8 cellular contexts compared by ENCODE assay signal in genomic region chr15:38453971-38454686, GRCh38. TPM values are rescaled to one million over a fixed set of nuclear protein-coding genes. Genes with fewer than 3 reads are reported as not detected.
DNase-seq lines count a peak whose midpoint lies in the region; ATAC-seq and TF ChIP-seq lines count a peak whose summit lies in the region.

Gene FAM98B (plus strand): TSS chr15:38454127. CDS start chr15:38454162, 35 bp downstream.

- H3K4me3 Mint-ChIP-seq in activated T-helper 2 cell treated with anti-CD3 and anti-CD28 coated beads, Interferon-gamma antibody, Interleukin-2, Interleukin-4, amounts not matched to agents 10 μg/mL and 5 μg/mL and 100 μg/mL, durations not matched to agents 14 hours and 24 hours and 36 hours (ENCODE audit: low read depth): peak within 1 kb of the TSS; percentile 87
- peak within 1 kb of the TSS; percentile 96 for H3K4me3 Mint-ChIP-seq in natural killer cell

- H3K4me1 Mint-ChIP-seq in activated T-helper 2 cell treated with anti-CD3 and anti-CD28 coated beads, Interferon-gamma antibody, Interleukin-2, Interleukin-4, amounts not matched to agents 10 μg/mL and 5 μg/mL and 100 μg/mL, durations not matched to agents 14 hours and 24 hours and 36 hours (ENCODE audit: low read depth): peaks cover 19% of the 10 kb centered on the region
- peaks cover 24 to 32% of the 10 kb centered on the region in 2 donors for H3K4me1 Mint-ChIP-seq in natural killer cell

- no peaks in the 10 kb centered on the region for H3K9me3 ChIP-seq in KOPT-K1 (ENCODE audit: insufficient read depth, low read length, poor library complexity, severe bottlenecking)

- TF ChIP-seq CTCF in natural killer cell (IDR thresholded peaks at IDR 0.05): no peak

- no peaks in the 10 kb centered on the region for H3K9me3 Mint-ChIP-seq in activated T-helper 2 cell treated with anti-CD3 and anti-CD28 coated beads, Interferon-gamma antibody, Interleukin-2, Interleukin-4, amounts not matched to agents 10 μg/mL and 5 μg/mL and 100 μg/mL, durations not matched to agents 14 hours and 24 hours and 36 hours
- H3K9me3 Mint-ChIP-seq in natural killer cell: no peaks in the 10 kb centered on the region

- DNase-seq in Daoy (ENCODE audit: low read depth) (peak; percentile 90), RPMI8226 (peak; percentile 85), fibroblast of peridontal ligament (ENCODE audit: extremely low read depth) (peak; percentile 91), natural killer cell (peak; percentile 92)
- peak; percentile 84 for DNase-seq in activated T-helper 2 cell treated with anti-CD3 and anti-CD28 coated beads, Interferon-gamma antibody, Interleukin-2, Interleukin-4, amounts not matched to agents 10 μg/mL and 5 μg/mL and 100 μg/mL, durations not matched to agents 14 hours and 24 hours and 36 hours (ENCODE audit: low spot score)
- peak; percentile 80 for DNase-seq in stimulated activated naive CD4-positive, alpha-beta T cell treated with Interleukin-2 at 50 U/mL for 16 hours (lab: John Stamatoyannopoulos, UW)

- H3K27ac ChIP-seq in KOPT-K1 (ENCODE audit: low read depth, low read length, poor library complexity, severe bottlenecking): peak within 1 kb of the TSS; percentile 77

- intact Hi-C loops in activated T-helper 2 cell treated with anti-CD3 and anti-CD28 coated beads, Interferon-gamma antibody, Interleukin-2, Interleukin-4, amounts not matched to agents 10 μg/mL and 5 μg/mL and 100 μg/mL, durations not matched to agents 14 hours and 24 hours and 36 hours (cut with micrococcal nuclease): loop anchor here (2.0 to 5.0 kb wide), 2 partner anchors 103 to 158 kb away; no protein-coding TSS in a partner anchor
- intact Hi-C loops in natural killer cell (cut with micrococcal nuclease): no loop called here

- H3K27me3 Mint-ChIP-seq in activated T-helper 2 cell treated with anti-CD3 and anti-CD28 coated beads, Interferon-gamma antibody, Interleukin-2, Interleukin-4, amounts not matched to agents 10 μg/mL and 5 μg/mL and 100 μg/mL, durations not matched to agents 14 hours and 24 hours and 36 hours (ENCODE audit: low read depth): peaks cover 24% of the 10 kb centered on the region
- H3K27me3 Mint-ChIP-seq in natural killer cell (ENCODE audit: low read depth in 2 of 2): peaks cover 9 to 15% of the 10 kb centered on the region in 2 donors

- peaks cover 5% of the 10 kb centered on the region for H3K36me3 Mint-ChIP-seq in activated T-helper 2 cell treated with anti-CD3 and anti-CD28 coated beads, Interferon-gamma antibody, Interleukin-2, Interleukin-4, amounts not matched to agents 10 μg/mL and 5 μg/mL and 100 μg/mL, durations not matched to agents 14 hours and 24 hours and 36 hours (ENCODE audit: low read depth)
- no peaks in the 10 kb centered on the region for H3K36me3 Mint-ChIP-seq in natural killer cell

- H3K36me3 ChIP-seq in KOPT-K1 (ENCODE audit: insufficient read depth, low read length): no peaks in the 10 kb centered on the region

- peak within 1 kb of the TSS; percentile 91 for H3K27ac Mint-ChIP-seq in activated T-helper 2 cell treated with anti-CD3 and anti-CD28 coated beads, Interferon-gamma antibody, Interleukin-2, Interleukin-4, amounts not matched to agents 10 μg/mL and 5 μg/mL and 100 μg/mL, durations not matched to agents 14 hours and 24 hours and 36 hours
- peak within 1 kb of the TSS; percentile 93 to 94 for H3K27ac Mint-ChIP-seq in natural killer cell

- ATAC-seq in GM21786 (IDR thresholded peaks at IDR 0.05; ENCODE audit: unreplicated experiment) (peak; percentile 86), natural killer cell (peak; percentile 87 to 92 (median 87))

RNA-seq across cellular contexts. Expression of gene FAM98B, which starts in this region (rescaled TPM):
- 3.6 and 7.1 TPM in 2 replicates for total RNA-seq in Daoy (2014; rRNA removed; shearing (Covaris generic))
- 53.9 and 56.5 TPM in 2 replicates for total RNA-seq in activated T-helper 2 cell treated with anti-CD3 and anti-CD28 coated beads, Interferon-gamma antibody, Interleukin-2, Interleukin-4, amounts not matched to agents 10 μg/mL and 5 μg/mL and 100 μg/mL, durations not matched to agents 14 hours and 24 hours and 36 hours
- 10 to 100 TPM; 27.5 to 34.0 (median 29.0) TPM for total RNA-seq in natural killer cell

Comparison
In these comparisons a context has a peak if more than half of its experiments do, and no peak if none do; other contexts are left out.
1. Peak in every context shown above with its lines: DNase-seq, ATAC-seq and H3K27ac ChIP-seq.